1 cellular context compared by ENCODE assay signal in genomic region chr5:112976432-112977309, GRCh38.
TF ChIP-seq lines count a peak whose summit lies in the region.

TSS of gene DCP2 (plus strand) at chr5:112976798. CDS start at chr5:112976934, 136 bp downstream.

TF ChIP-seq in HepG2, 621 proteins besides CTCF, POLR2A, EP300 and RAD21 (continued from another document and continues in another):
- TF ChIP-seq TFDP2 (CRISPR knock-in tag; IDR thresholded peaks at IDR 0.05), result peak; percentile 99
- TF ChIP-seq ZNF138 (CRISPR knock-in tag; IDR thresholded peaks at IDR 0.05; ENCODE audit: low read depth), result no peak
- TF ChIP-seq ZNF614 (CRISPR knock-in tag; IDR thresholded peaks at IDR 0.05; ENCODE audit: borderline replicate concordance), result 0 out of 2 replicates have a peak, but pooled peaks have one; percentile 16
- no peak for TF ChIP-seq DZIP1 (CRISPR knock-in tag; IDR thresholded peaks at IDR 0.05)
- no peak for TF ChIP-seq ZNF572 (CRISPR knock-in tag; IDR thresholded peaks at IDR 0.05)
- TF ChIP-seq ZNF724P (CRISPR knock-in tag; IDR thresholded peaks at IDR 0.05; ENCODE audit: borderline replicate concordance), result peak; percentile 48
- TF ChIP-seq EZH2 (conservative IDR thresholded peaks at IDR 0.05; ENCODE audit: low read depth, low read length), result no peak
- no peak for TF ChIP-seq MAF1 (CRISPR knock-in tag; IDR thresholded peaks at IDR 0.05; ENCODE audit: borderline replicate concordance)
- no peak for TF ChIP-seq HMGA1 (CRISPR knock-in tag; conservative IDR thresholded peaks at IDR 0.05)
- TF ChIP-seq BATF2 (CRISPR knock-in tag; IDR thresholded peaks at IDR 0.05), result no peak
- no peak for TF ChIP-seq AFF4 (CRISPR knock-in tag; IDR thresholded peaks at IDR 0.05)
- peak; percentile 69 for TF ChIP-seq KMT2B (CRISPR knock-in tag; IDR thresholded peaks at IDR 0.05)
- TF ChIP-seq ZKSCAN8 (CRISPR knock-in tag; IDR thresholded peaks at IDR 0.05; ENCODE audit: borderline replicate concordance), result no peak; the same call in 1 of the 2 replicates
- TF ChIP-seq ZNF558 (CRISPR knock-in tag; IDR thresholded peaks at IDR 0.05; ENCODE audit: borderline replicate concordance), result 0 out of 2 replicates have a peak, but pooled peaks have one; percentile 69
- TF ChIP-seq HOXA9 (CRISPR knock-in tag; IDR thresholded peaks at IDR 0.05; ENCODE audit: borderline replicate concordance), result peak; percentile 60; the same call in 1 of the 2 replicates
- TF ChIP-seq PAXIP1 (CRISPR knock-in tag; conservative IDR thresholded peaks at IDR 0.05), result 0 out of 2 replicates have a peak, but pooled peaks have one; percentile 3
- TF ChIP-seq HDAC1 (CRISPR knock-in tag; IDR thresholded peaks at IDR 0.05), result peak; percentile 67
- no peak for TF ChIP-seq ZBTB49 (CRISPR knock-in tag; IDR thresholded peaks at IDR 0.05; ENCODE audit: borderline replicate concordance)
- 0 out of 2 replicates have a peak, but pooled peaks have one; percentile 43 for TF ChIP-seq ZNF232 (CRISPR knock-in tag; IDR thresholded peaks at IDR 0.05; ENCODE audit: borderline replicate concordance)
- 0 out of 2 replicates have a peak, but pooled peaks have one; percentile 71 for TF ChIP-seq ZNF792 (CRISPR knock-in tag; IDR thresholded peaks at IDR 0.05)
- TF ChIP-seq ISX (CRISPR knock-in tag; conservative IDR thresholded peaks at IDR 0.05), result no peak
- peak; percentile 58; the same call in 1 of the 2 replicates for TF ChIP-seq IKZF5 (CRISPR knock-in tag; IDR thresholded peaks at IDR 0.05)
- no peak for TF ChIP-seq ZNF362 (CRISPR knock-in tag; IDR thresholded peaks at IDR 0.05; ENCODE audit: borderline replicate concordance)
- peak; percentile 33; the same call in 1 of the 2 replicates for TF ChIP-seq ARHGAP35 (CRISPR knock-in tag; IDR thresholded peaks at IDR 0.05; ENCODE audit: borderline replicate concordance)
- peak; percentile 80 for TF ChIP-seq ZNF407 (CRISPR knock-in tag; IDR thresholded peaks at IDR 0.05; ENCODE audit: not compliant biosample characterization)
- peak; percentile 84 for TF ChIP-seq KDM2A (CRISPR knock-in tag; IDR thresholded peaks at IDR 0.05; ENCODE audit: borderline replicate concordance, low read depth)
